34 cellular contexts compared by ENCODE assay signal in genomic region chr5:127806776-127807175, GRCh38.
"Had no signal": no experiment of that assay in that cellular context is flagged by ENCODE, and none has a peak within 500 bp of the region (broad histone marks: within the 10 kb centered on the region; RNA-seq: fewer than 3 reads in every experiment).

No MANE protein-coding gene starts in this region.

- H3K9me3 ChIP-seq: MG63 had no signal

- H3K36me3 ChIP-seq: MG63 had no signal

- H3K27me3 ChIP-seq: MG63 had no signal

- H3K4me3 ChIP-seq: MG63 had no signal

- DNase-seq: Karpas-422, Kasumi-1, MG63, MM.1S, MV-4-11, NCI-H1048, NCI-H1092, NCI-H1092 treated with DMSO at 0.1 percent for 48 hours, NCI-H1105, NCI-H1105 treated with DMSO at 0.1 percent for 48 hours, NCI-H1417, NCI-H1417 treated with DMSO at 0.1 percent for 48 hours, NCI-H1436, NCI-H1436 treated with DMSO at 0.1 percent for 48 hours, NCI-H1694, NCI-H1694 treated with DMSO at 0.1 percent for 48 hours, NCI-H187, NCI-H187 treated with DMSO at 0.1 percent for 48 hours, NCI-H1930, NCI-H2029, NCI-H2081, NCI-H2081 treated with DMSO at 0.1 percent for 48 hours, NCI-H2107, NCI-H2171, NCI-H2171 treated with DMSO at 0.1 percent for 48 hours, NCI-H2227 treated with DMSO at 0.1 percent for 48 hours, NCI-H226, NCI-H345, NCI-H446, NCI-H446 treated with DMSO at 0.1 percent for 48 hours, NCI-H510A, NCI-H510A treated with DMSO at 0.1 percent for 48 hours, NCI-H524, NCI-H524 treated with DMSO at 0.1 percent for 48 hours had no signal
